Comparison of ENCODE assay signal across 8 cellular contexts in genomic region chr19:38650911-38651584, GRCh38. TPM values are rescaled to one million over a fixed set of nuclear protein-coding genes. Genes with fewer than 3 reads are reported as not detected.
DNase-seq lines count a peak whose midpoint lies in the region; ATAC-seq and TF ChIP-seq lines count a peak whose summit lies in the region.

No MANE protein-coding gene starts in this region.

- DNase-seq in EH (ENCODE audit: low read depth) (peak; percentile 89), SIG-M5 (lab: John Stamatoyannopoulos, UW) (peak; percentile 79), fibroblast of gingiva (ENCODE audit: low read depth) (peak; percentile 94), progenitor cell of endocrine pancreas (ENCODE audit: low spot score, unreplicated experiment) (no peak), amygdala (lab: John Stamatoyannopoulos, UW) (no peak)
- DNase-seq in activated CD8-positive, alpha-beta memory T cell treated with anti-CD3 and anti-CD28 coated beads, Interleukin-2, amount 10 ng/mL, durations not matched to agents 7 days and 5 days: no peak

- peaks cover 2% of the 10 kb centered on the region for H3K36me3 Mint-ChIP-seq in progenitor cell of endocrine pancreas (ENCODE audit: insufficient read depth)
- peaks cover 30% of the 10 kb centered on the region for H3K36me3 Mint-ChIP-seq in activated CD8-positive, alpha-beta memory T cell treated with anti-CD3 and anti-CD28 coated beads, Interleukin-2, amount 10 ng/mL, durations not matched to agents 7 days and 5 days

- ATAC-seq in GM18867 (IDR thresholded peaks at IDR 0.05; ENCODE audit: unreplicated experiment): no peak
- ATAC-seq in activated CD8-positive, alpha-beta memory T cell treated with anti-CD3 and anti-CD28 coated beads, Interleukin-2, amount 10 ng/mL, durations not matched to agents 7 days and 5 days: no peak
- ATAC-seq in activated CD4-positive, CD25-positive, alpha-beta regulatory T cell treated with anti-CD3 and anti-CD28 coated beads, Interleukin-2, amount 50 U/mL, for 24 hours: no peak

- H3K27ac Mint-ChIP-seq in progenitor cell of endocrine pancreas: peak overlapping the region; percentile 96
- no peak overlapping the region for H3K27ac Mint-ChIP-seq in activated CD8-positive, alpha-beta memory T cell treated with anti-CD3 and anti-CD28 coated beads, Interleukin-2, amount 10 ng/mL, durations not matched to agents 7 days and 5 days

- H3K27me3 Mint-ChIP-seq in progenitor cell of endocrine pancreas: no peaks in the 10 kb centered on the region
- H3K27me3 Mint-ChIP-seq in activated CD8-positive, alpha-beta memory T cell treated with anti-CD3 and anti-CD28 coated beads, Interleukin-2, amount 10 ng/mL, durations not matched to agents 7 days and 5 days: no peaks in the 10 kb centered on the region

- CTCF ChIA-PET in activated CD8-positive, alpha-beta memory T cell treated with anti-CD3 and anti-CD28 coated beads, Interleukin-2, amount 10 ng/mL, durations not matched to agents 7 days and 5 days (lab: Charles Lee): interaction anchor here (6.9 kb wide), 1 partner anchor 15 kb away, joined by 75 read pairs; no protein-coding TSS in a partner anchor

- H3K9me3 Mint-ChIP-seq in progenitor cell of endocrine pancreas (ENCODE audit: low read depth): no peaks in the 10 kb centered on the region
- H3K9me3 Mint-ChIP-seq in activated CD8-positive, alpha-beta memory T cell treated with anti-CD3 and anti-CD28 coated beads, Interleukin-2, amount 10 ng/mL, durations not matched to agents 7 days and 5 days (ENCODE audit: low read depth): no peaks in the 10 kb centered on the region

- H3K4me1 Mint-ChIP-seq in progenitor cell of endocrine pancreas (ENCODE audit: low read depth): peaks cover 71% of the 10 kb centered on the region
- H3K4me1 Mint-ChIP-seq in activated CD8-positive, alpha-beta memory T cell treated with anti-CD3 and anti-CD28 coated beads, Interleukin-2, amount 10 ng/mL, durations not matched to agents 7 days and 5 days: peaks cover 77% of the 10 kb centered on the region

- no peak for TF ChIP-seq CTCF in progenitor cell of endocrine pancreas (IDR thresholded peaks at IDR 0.05; ENCODE audit: unreplicated experiment)

- peak overlapping the region; percentile 99 for H3K4me3 Mint-ChIP-seq in progenitor cell of endocrine pancreas (ENCODE audit: low read depth)
- no peak overlapping the region for H3K4me3 Mint-ChIP-seq in activated CD8-positive, alpha-beta memory T cell treated with anti-CD3 and anti-CD28 coated beads, Interleukin-2, amount 10 ng/mL, durations not matched to agents 7 days and 5 days

RNA-seq across cellular contexts. Expression of gene ACTN4, which starts 3.6 kb away (rescaled TPM):
- 639 and 657 TPM in 2 replicates for total RNA-seq in progenitor cell of endocrine pancreas
- total RNA-seq in activated CD8-positive, alpha-beta memory T cell treated with anti-CD3 and anti-CD28 coated beads, Interleukin-2, amount 10 ng/mL, durations not matched to agents 7 days and 5 days: 100 to 1,000 TPM; 413 to 433 TPM

RNA-seq across cellular contexts. Expression of gene EIF3K, which starts 32.1 kb away (rescaled TPM):
- 193 and 203 TPM in 2 replicates for total RNA-seq in progenitor cell of endocrine pancreas
- 100 to 1,000 TPM; 281 to 308 TPM for total RNA-seq in activated CD8-positive, alpha-beta memory T cell treated with anti-CD3 and anti-CD28 coated beads, Interleukin-2, amount 10 ng/mL, durations not matched to agents 7 days and 5 days

RNA-seq across cellular contexts. Expression of gene MAP4K1, which starts 33.3 kb away (rescaled TPM):
- 6.7 and 10.9 TPM in 2 replicates for total RNA-seq in progenitor cell of endocrine pancreas
- total RNA-seq in activated CD8-positive, alpha-beta memory T cell treated with anti-CD3 and anti-CD28 coated beads, Interleukin-2, amount 10 ng/mL, durations not matched to agents 7 days and 5 days: 100 to 1,000 TPM; 337 to 497 TPM

Comparison
In these comparisons a context has a peak if more than half of its experiments do, and no peak if none do; other contexts are left out.
1. DNase-seq: peak in EH (single experiment), SIG-M5 (single experiment) and fibroblast of gingiva (single experiment); none in progenitor cell of endocrine pancreas (single experiment), amygdala (0 of 56) and activated CD8-positive, alpha-beta memory T cell treated with anti-CD3 and anti-CD28 coated beads, Interleukin-2, amount 10 ng/mL, durations not matched to agents 7 days and 5 days (single experiment).
2. RNA of gene MAP4K1, which starts 33.3 kb away (total RNA-seq): 337 to 497 TPM in activated CD8-positive, alpha-beta memory T cell treated with anti-CD3 and anti-CD28 coated beads, Interleukin-2, amount 10 ng/mL, durations not matched to agents 7 days and 5 days; 6.7 to 10.9 TPM in progenitor cell of endocrine pancreas; every median in the first group is over 10 times any median in the second.